Comparison of ENCODE assay signal across 8 cellular contexts in genomic region chr12:85036736-85037135, GRCh38. TPM values are rescaled to one million over a fixed set of nuclear protein-coding genes. Genes with fewer than 3 reads are reported as not detected.
DNase-seq lines count a peak whose midpoint lies in the region; ATAC-seq and TF ChIP-seq lines count a peak whose summit lies in the region.

No MANE protein-coding gene starts in this region.

- H3K4me1 ChIP-seq in right lobe of liver = peaks cover 0 to 5% (median 0%) of the 10 kb centered on the region in 4 donors

- no peaks in the 10 kb centered on the region for H3K9me3 ChIP-seq in right lobe of liver

- WGBS in right lobe of liver (ENCODE audit: insufficient coverage, low coverage, low lambda C conversion rate, missing lambda C conversion rate) = 4% methylated on average over 3 of the region's 3 CpGs

- H3K36me3 ChIP-seq in right lobe of liver = no peaks in the 10 kb centered on the region

- peaks cover 11% of the 10 kb centered on the region for H3K27me3 Mint-ChIP-seq in stimulated activated naive CD8-positive, alpha-beta T cell treated with anti-CD3 and anti-CD28 coated beads, Interleukin-15, Interleukin-2, amounts not matched to agents 100 ng/mL and 50 ng/mL, for 24 hours
- peaks cover 3% of the 10 kb centered on the region for H3K27me3 Mint-ChIP-seq in activated T-helper 1 cell treated with anti-CD3 and anti-CD28 coated beads, Interleukin-12 subunit alpha, Interleukin-12 subunit beta, Interleukin-2, Interleukin-4 antibody, amounts not matched to agents 30 ng/mL and 10 ng/mL and 1 ng/mL, durations not matched to agents 14 hours and 24 hours and 36 hours (ENCODE audit: insufficient read depth)

- no peaks in the 10 kb centered on the region for H3K4me1 Mint-ChIP-seq in stimulated activated naive CD8-positive, alpha-beta T cell treated with anti-CD3 and anti-CD28 coated beads, Interleukin-15, Interleukin-2, amounts not matched to agents 100 ng/mL and 50 ng/mL, for 24 hours (ENCODE audit: low read depth)
- peaks cover 6% of the 10 kb centered on the region for H3K4me1 Mint-ChIP-seq in activated T-helper 1 cell treated with anti-CD3 and anti-CD28 coated beads, Interleukin-12 subunit alpha, Interleukin-12 subunit beta, Interleukin-2, Interleukin-4 antibody, amounts not matched to agents 30 ng/mL and 10 ng/mL and 1 ng/mL, durations not matched to agents 14 hours and 24 hours and 36 hours (ENCODE audit: low read depth)

- no peaks in the 10 kb centered on the region for H3K36me3 Mint-ChIP-seq in stimulated activated naive CD8-positive, alpha-beta T cell treated with anti-CD3 and anti-CD28 coated beads, Interleukin-15, Interleukin-2, amounts not matched to agents 100 ng/mL and 50 ng/mL, for 24 hours (ENCODE audit: low read depth)
- H3K36me3 Mint-ChIP-seq in activated T-helper 1 cell treated with anti-CD3 and anti-CD28 coated beads, Interleukin-12 subunit alpha, Interleukin-12 subunit beta, Interleukin-2, Interleukin-4 antibody, amounts not matched to agents 30 ng/mL and 10 ng/mL and 1 ng/mL, durations not matched to agents 14 hours and 24 hours and 36 hours (ENCODE audit: low read depth) = no peaks in the 10 kb centered on the region

- H3K27ac Mint-ChIP-seq in stimulated activated naive CD8-positive, alpha-beta T cell treated with anti-CD3 and anti-CD28 coated beads, Interleukin-15, Interleukin-2, amounts not matched to agents 100 ng/mL and 50 ng/mL, for 24 hours = no peak overlapping the region
- no peak overlapping the region for H3K27ac Mint-ChIP-seq in activated T-helper 1 cell treated with anti-CD3 and anti-CD28 coated beads, Interleukin-12 subunit alpha, Interleukin-12 subunit beta, Interleukin-2, Interleukin-4 antibody, amounts not matched to agents 30 ng/mL and 10 ng/mL and 1 ng/mL, durations not matched to agents 14 hours and 24 hours and 36 hours

- in situ Hi-C loops in KBM-7 (cut with MboI; ENCODE audit: low pct_unique_long_range_greater_than_20kb, low sequenced_read_pairs) = no loop called here

- H3K4me3 Mint-ChIP-seq in stimulated activated naive CD8-positive, alpha-beta T cell treated with anti-CD3 and anti-CD28 coated beads, Interleukin-15, Interleukin-2, amounts not matched to agents 100 ng/mL and 50 ng/mL, for 24 hours = peak overlapping the region; percentile 74
- H3K4me3 Mint-ChIP-seq in activated T-helper 1 cell treated with anti-CD3 and anti-CD28 coated beads, Interleukin-12 subunit alpha, Interleukin-12 subunit beta, Interleukin-2, Interleukin-4 antibody, amounts not matched to agents 30 ng/mL and 10 ng/mL and 1 ng/mL, durations not matched to agents 14 hours and 24 hours and 36 hours = peak overlapping the region; percentile 73

- intact Hi-C loops in activated T-helper 1 cell treated with anti-CD3 and anti-CD28 coated beads, Interleukin-12 subunit alpha, Interleukin-12 subunit beta, Interleukin-2, Interleukin-4 antibody, amounts not matched to agents 30 ng/mL and 10 ng/mL and 1 ng/mL, durations not matched to agents 14 hours and 24 hours and 36 hours (cut with micrococcal nuclease) = no loop called here
- intact Hi-C loops in right lobe of liver (cut with DNase I) = no loop called here

- no peaks in the 10 kb centered on the region for H3K9me3 Mint-ChIP-seq in stimulated activated naive CD8-positive, alpha-beta T cell treated with anti-CD3 and anti-CD28 coated beads, Interleukin-15, Interleukin-2, amounts not matched to agents 100 ng/mL and 50 ng/mL, for 24 hours
- H3K9me3 Mint-ChIP-seq in activated T-helper 1 cell treated with anti-CD3 and anti-CD28 coated beads, Interleukin-12 subunit alpha, Interleukin-12 subunit beta, Interleukin-2, Interleukin-4 antibody, amounts not matched to agents 30 ng/mL and 10 ng/mL and 1 ng/mL, durations not matched to agents 14 hours and 24 hours and 36 hours = no peaks in the 10 kb centered on the region

- H3K4me3 ChIP-seq in right lobe of liver = peak overlapping the region in 2 of 3 donors; percentile 9 to 56

- no peak for TF ChIP-seq CTCF in right lobe of liver (IDR thresholded peaks at IDR 0.05)

- no peak for TF ChIP-seq POLR2A in right lobe of liver (IDR thresholded peaks at IDR 0.05)

- H3K27ac ChIP-seq in right lobe of liver = no peak overlapping the region

- ATAC-seq in stimulated activated naive CD8-positive, alpha-beta T cell treated with anti-CD3 and anti-CD28 coated beads, Interleukin-15, Interleukin-2, amounts not matched to agents 100 U/mL and 50 U/mL, for 24 hours = no peak
- no peak for ATAC-seq in right lobe of liver

- DNase-seq in stimulated activated naive CD8-positive, alpha-beta T cell treated with anti-CD3 and anti-CD28 coated beads, Interleukin-15, Interleukin-2, amounts not matched to agents 100 U/mL and 50 U/mL, for 24 hours = no peak
- DNase-seq in activated T-helper 1 cell treated with anti-CD3 and anti-CD28 coated beads, Interleukin-12 subunit alpha, Interleukin-12 subunit beta, Interleukin-2, Interleukin-4 antibody, amounts not matched to agents 30 ng/mL and 10 ng/mL and 1 ng/mL, durations not matched to agents 14 hours and 24 hours and 36 hours (ENCODE audit: low spot score) = no peak
- DNase-seq in right lobe of liver = no peak
- no peak for DNase-seq in putamen (ENCODE audit: low spot score)
- DNase-seq in cortex of kidney (lab: John Stamatoyannopoulos, UW) = no peak
- DNase-seq in activated gamma-delta T cell (lab: John Stamatoyannopoulos, UW) = no peak
- DNase-seq in KBM-7 = no peak

- peaks cover 0 to 10% of the 10 kb centered on the region in 2 donors for H3K27me3 ChIP-seq in right lobe of liver

RNA-seq across cellular contexts. Expression of gene LRRIQ1, which starts 0.6 kb away (rescaled TPM):
- not detected in 2 replicates for total RNA-seq in activated T-helper 1 cell treated with anti-CD3 and anti-CD28 coated beads, Interleukin-12 subunit alpha, Interleukin-12 subunit beta, Interleukin-2, Interleukin-4 antibody, amounts not matched to agents 30 ng/mL and 10 ng/mL and 1 ng/mL, durations not matched to agents 14 hours and 24 hours and 36 hours
- under 1 TPM in 2 of 6 experiments, not detected in 4; 0.04 to 0.23 TPM for total RNA-seq in right lobe of liver

RNA-seq across cellular contexts. Expression of gene TSPAN19, which starts 0.7 kb away (rescaled TPM):
- total RNA-seq in activated T-helper 1 cell treated with anti-CD3 and anti-CD28 coated beads, Interleukin-12 subunit alpha, Interleukin-12 subunit beta, Interleukin-2, Interleukin-4 antibody, amounts not matched to agents 30 ng/mL and 10 ng/mL and 1 ng/mL, durations not matched to agents 14 hours and 24 hours and 36 hours = not detected in 2 replicates
- total RNA-seq in right lobe of liver = not detected
